In the genomic region with DNA sequence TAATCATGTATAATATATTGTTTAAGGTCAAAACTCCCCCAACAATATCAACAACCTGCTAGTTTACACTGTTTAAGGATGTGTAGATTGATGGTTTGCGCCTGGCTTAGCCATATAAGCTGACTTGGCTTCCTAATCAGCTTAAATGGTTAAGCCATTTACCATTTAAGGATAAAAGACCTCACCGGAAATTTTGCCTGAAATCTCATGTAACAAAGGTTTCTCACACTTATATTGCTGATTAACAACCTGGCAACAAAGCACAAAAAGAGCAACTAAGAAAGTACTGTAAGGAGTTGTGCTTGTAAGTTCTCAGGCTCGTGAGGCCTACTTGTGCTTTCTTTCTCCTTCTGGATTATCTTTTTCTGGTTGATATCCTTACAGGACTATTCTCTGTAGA, we compare ENCODE assay signal across 25 cellular contexts.
"Had no signal": no experiment of that assay in that cellular context is flagged by ENCODE, and none has a peak within 500 bp of the region (broad histone marks: within the 10 kb centered on the region; RNA-seq: fewer than 3 reads in every experiment).

No MANE protein-coding gene starts in this region.

- H3K27ac ChIP-seq: adrenal gland, body of pancreas, breast epithelium, SJCRH30, SK-N-MC had no signal

- H3K4me1 ChIP-seq: adrenal gland, body of pancreas, breast epithelium, SJCRH30 had no signal

- ATAC-seq: activated CD4-positive, alpha-beta T cell treated with anti-CD3 and anti-CD28 coated beads for 36 hours; activated CD4-positive, CD25-positive, alpha-beta regulatory T cell treated with anti-CD3 and anti-CD28 coated beads, Interleukin-2, amount 50 U/mL, for 24 hours; activated CD8-positive, alpha-beta T cell treated with anti-CD3 and anti-CD28 coated beads, Interleukin-2, amount 10 ng/mL, durations not matched to agents 7 days and 5 days; activated naive CD4-positive, alpha-beta T cell treated with anti-CD3 and anti-CD28 coated beads, Interleukin-2, amount 50 U/mL, for 72 hours; body of pancreas; K562; Panc1; WTC11 had no signal

- H3K36me3 ChIP-seq: adrenal gland, breast epithelium, SJCRH30 had no signal

- DNase-seq: activated CD4-positive, alpha-beta T cell treated with anti-CD3 and anti-CD28 coated beads for 36 hours; activated CD4-positive, alpha-beta T cell treated with anti-CD3 and anti-CD28 coated beads, Interleukin-2, amount 10 ng/mL, durations not matched to agents 7 days and 5 days; activated CD4-positive, alpha-beta T cell treated with anti-CD3 and anti-CD28 coated beads, Interleukin-2, amount 50 U/mL, for 48 hours; activated CD8-positive, alpha-beta T cell treated with anti-CD3 and anti-CD28 coated beads, Interleukin-2, amount 10 ng/mL, durations not matched to agents 7 days and 5 days; activated gamma-delta T cell treated with Interleukin-2 at 50 U/mL for 16 hours; activated naive CD4-positive, alpha-beta T cell treated with anti-CD3 and anti-CD28 coated beads for 36 hours; activated T-cell treated with anti-CD3 and anti-CD28 coated beads, Interleukin-2, amount 50 U/mL, for 24 hours; adrenal gland; body of pancreas; NCI-H1105 treated with DMSO at 0.1 percent for 48 hours; NCI-H1436; NCI-H1694; NCI-H1930; NCI-H2081 treated with DMSO at 0.1 percent for 48 hours; NCI-H510A treated with DMSO at 0.1 percent for 48 hours; NCI-H69; SHP77; SJCRH30 had no signal

- H3K4me3 ChIP-seq: adrenal gland, body of pancreas, breast epithelium, K562, SJCRH30, SK-N-MC had no signal

- H3K9me3 ChIP-seq: adrenal gland, body of pancreas, breast epithelium, SJCRH30 had no signal

- H3K27me3 ChIP-seq: adrenal gland, body of pancreas, breast epithelium, SJCRH30 had no signal
